In genomic region chr22:38756631-38757463, GRCh38 we compare ENCODE assay signal across 8 cellular contexts. TPM values are rescaled to one million over a fixed set of nuclear protein-coding genes. Genes with fewer than 3 reads are reported as not detected.
A peak's percentile ranks its signal among the peaks of the same experiment; 100 is the strongest.
DNase-seq lines count a peak whose midpoint lies in the region; ATAC-seq and TF ChIP-seq lines count a peak whose summit lies in the region.

No MANE protein-coding gene starts in this region.

- no peak for ATAC-seq in GM18505 (IDR thresholded peaks at IDR 0.05; ENCODE audit: unreplicated experiment)

- H3K9ac ChIP-seq in adipocyte (ENCODE audit: low read length), result peak overlapping the region; percentile 97

- H3K4me1 ChIP-seq in adipocyte (ENCODE audit: control insufficient read depth, insufficient read depth, low read length) (peaks cover 18% of the 10 kb centered on the region), mesodermal cell (ENCODE audit: control insufficient read depth, insufficient read depth, low read length, poor library complexity, severe bottlenecking) (peaks cover 26% of the 10 kb centered on the region)

- H3K27ac ChIP-seq in mesodermal cell (ENCODE audit: low read depth, low read length, severe bottlenecking), result no peak overlapping the region

- H3K36me3 ChIP-seq in adipocyte (ENCODE audit: control insufficient read depth, insufficient read depth, low read length, severe bottlenecking), result peaks cover 12% of the 10 kb centered on the region
- H3K36me3 ChIP-seq in mesodermal cell (ENCODE audit: control insufficient read depth, insufficient read depth, low read length), result peaks cover 15% of the 10 kb centered on the region

- no peaks in the 10 kb centered on the region for H3K27me3 ChIP-seq in adipocyte (replicated peaks; ENCODE audit: control insufficient read depth, insufficient read depth, low read length)

- H3K9me3 ChIP-seq in adipocyte (ENCODE audit: control insufficient read depth, low read length) (no peaks in the 10 kb centered on the region), mesodermal cell (ENCODE audit: control insufficient read depth, low read length) (no peaks in the 10 kb centered on the region)

- TF ChIP-seq POLR2A in GM18505 (IDR thresholded peaks at IDR 0.05; ENCODE audit: borderline replicate concordance, extremely low read depth, insufficient read depth, insufficient read length), result no peak

- WGBS in mesodermal cell (ENCODE audit: insufficient coverage in 2 of 2), 2 experiments, result 78 to 85% methylated on average over 17 to 19 of the region's 21 CpGs

- peak overlapping the region; percentile 89 for H3K4me3 ChIP-seq in adipocyte (ENCODE audit: low read length)
- H3K4me3 ChIP-seq in mesodermal cell (ENCODE audit: extremely low read depth, insufficient read depth, low read length, poor library complexity, severe bottlenecking), result peak overlapping the region; percentile 63

- peak; percentile 23 for DNase-seq in COLO668 (lab: John Stamatoyannopoulos, UW; ENCODE audit: unreplicated experiment)
- peak; percentile 53 to 57 for DNase-seq in Kasumi-1 (lab: John Stamatoyannopoulos, UW)
- DNase-seq in adipocyte (ENCODE audit: low read depth), result no peak
- no peak for DNase-seq in activated gamma-delta T cell (lab: John Stamatoyannopoulos, UW)
- DNase-seq in NK-92 (lab: John Stamatoyannopoulos, UW; ENCODE audit: unreplicated experiment), result no peak
- no peak for DNase-seq in OCI-M1 (lab: John Stamatoyannopoulos, UW)

RNA-seq across cellular contexts. Expression of gene SUN2, which starts 1.0 kb away (rescaled TPM):
- 68.4 TPM for polyA plus RNA-seq in mesodermal cell (2013, experiment 1 of 2)
- 49.5 TPM for polyA plus RNA-seq in mesodermal cell (2013, experiment 2 of 2)

RNA-seq across cellular contexts. Expression of gene DNAL4, which starts 37.1 kb away (rescaled TPM):
- polyA plus RNA-seq in mesodermal cell (2013, experiment 1 of 2), result 24.7 TPM
- polyA plus RNA-seq in mesodermal cell (2013, experiment 2 of 2), result 20.3 TPM

RNA-seq across cellular contexts. Expression of gene GTPBP1, which starts 51.1 kb away (rescaled TPM):
- polyA plus RNA-seq in mesodermal cell (2013, experiment 1 of 2), result 44.4 TPM
- 39.6 TPM for polyA plus RNA-seq in mesodermal cell (2013, experiment 2 of 2)

RNA-seq across cellular contexts. Expression of gene JOSD1, which starts 56.1 kb away (rescaled TPM):
- polyA plus RNA-seq in mesodermal cell (2013, experiment 1 of 2), result 31.7 TPM
- 28.9 TPM for polyA plus RNA-seq in mesodermal cell (2013, experiment 2 of 2)

Comparison
In these comparisons a context has a peak if more than half of its experiments do, and no peak if none do; other contexts are left out.
1. DNase-seq: peak in COLO668 (single experiment) and Kasumi-1 (2 of 2); none in adipocyte (single experiment), activated gamma-delta T cell (single experiment), NK-92 (single experiment) and OCI-M1 (single experiment).